In the genomic region with DNA sequence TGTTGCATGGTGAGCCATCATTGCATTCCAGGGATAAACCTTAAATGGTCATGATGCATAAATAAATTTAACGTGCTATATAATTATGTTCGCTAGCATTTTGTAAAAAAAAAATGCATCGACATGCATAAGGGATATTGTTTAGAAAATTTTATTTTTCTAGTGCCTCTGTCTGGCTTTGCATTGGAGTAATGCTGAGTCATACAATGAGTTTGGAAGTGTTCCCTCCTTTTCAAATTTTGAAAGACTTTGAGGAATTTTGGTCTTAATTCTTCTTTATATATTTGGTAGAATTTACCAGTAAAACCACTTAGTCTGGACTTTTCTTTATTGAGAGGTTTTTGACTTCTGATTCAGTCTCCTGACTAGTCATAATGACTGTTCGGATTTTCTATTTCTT, we compare ENCODE assay signal across 18 cellular contexts. TPM values are rescaled to one million over a fixed set of nuclear protein-coding genes. Genes with fewer than 3 reads are reported as not detected.
DNase-seq lines count a peak whose midpoint lies in the region; ATAC-seq, FAIRE-seq and TF ChIP-seq lines count a peak whose summit lies in the region.
"Had no signal": no experiment of that assay in that cellular context is flagged by ENCODE, and none has a peak within 500 bp of the region (broad histone marks: within the 10 kb centered on the region; RNA-seq: fewer than 3 reads in every experiment).

No MANE protein-coding gene starts in this region.

- H3K9me1 ChIP-seq in IMR-90 (ENCODE audit: insufficient read depth, low read length): no peaks in the 10 kb centered on the region
- H3K9me1 ChIP-seq in K562 (ENCODE audit: control insufficient read depth, insufficient read depth, low read length): no peaks in the 10 kb centered on the region

- TF ChIP-seq POLR2A in IMR-90 (IDR thresholded peaks at IDR 0.05; ENCODE audit: low read depth, low read length) (no peak), K562 (conservative IDR thresholded peaks at IDR 0.05) (no peak)

- H3K4me3 ChIP-seq in IMR-90 (ENCODE audit: insufficient read depth, low read depth, low read length): no peak overlapping the region
- no peak overlapping the region for H3K4me3 ChIP-seq in K562
- H3K4me3 ChIP-seq in neutrophil (ENCODE audit: low read depth in 1 of 2, low read length in 1 of 2): peak overlapping the region; percentile 75 to 86
- H3K4me3 ChIP-seq: HAP-1 had no signal

- no peak overlapping the region for H3K18ac ChIP-seq in IMR-90 (ENCODE audit: low read depth, low read length)

- no peak for ATAC-seq in IMR-90 (ENCODE audit: low read depth)
- ATAC-seq in K562: no peak
- ATAC-seq in foreskin keratinocyte: no peak

- H4K20me1 ChIP-seq in IMR-90 (ENCODE audit: insufficient read depth, low read length) (no peaks in the 10 kb centered on the region), K562 (replicated peaks; ENCODE audit: control insufficient read depth, insufficient read depth, low read length) (no peaks in the 10 kb centered on the region)

- in situ Hi-C loops in IMR-90 (cut with MboI; ENCODE audit: low sequenced_read_pairs): no loop called here
- in situ Hi-C loops in K562 (cut with MboI): no loop called here

- CTCF ChIA-PET in IMR-90 (lab: Yijun Ruan, JAX) (no interaction called here), K562 (lab: Yijun Ruan, JAX; ENCODE audit: low intra/inter-chr PET ratio) (no interaction called here)

- H3K27me3 ChIP-seq in IMR-90 (ENCODE audit: control insufficient read depth, insufficient read depth, low read length): no peaks in the 10 kb centered on the region
- no peaks in the 10 kb centered on the region for H3K27me3 ChIP-seq in K562 (ENCODE audit: control insufficient read depth in 2 of 2, insufficient read depth in 2 of 2, low read length in 2 of 2)
- H3K27me3 ChIP-seq in neutrophil: no peaks in the 10 kb centered on the region
- no peaks in the 10 kb centered on the region for H3K27me3 ChIP-seq in foreskin keratinocyte
- H3K27me3 ChIP-seq: BE2C had no signal

- H3K4me2 ChIP-seq in IMR-90 (ENCODE audit: low read depth, low read length) (no peak overlapping the region), K562 (ENCODE audit: insufficient read depth, low read length) (no peak overlapping the region)

- no peak for TF ChIP-seq RAD21 in IMR-90 (IDR thresholded peaks at IDR 0.05; ENCODE audit: low read length)
- TF ChIP-seq RAD21 in K562 (CRISPR knock-in tag; conservative IDR thresholded peaks at IDR 0.05 in 1 of 2, IDR thresholded peaks at IDR 0.05 in 1 of 2): no peak

- H3K56ac ChIP-seq in IMR-90 (ENCODE audit: extremely low read depth, insufficient read depth, low read length): no peak overlapping the region

- H3K9me3 ChIP-seq in IMR-90 (ENCODE audit: control insufficient read depth, insufficient read depth, low read length): no peaks in the 10 kb centered on the region
- H3K9me3 ChIP-seq in K562 (replicated peaks; ENCODE audit: control insufficient read depth, insufficient read depth, low read depth, low read length): 0 out of 2 replicates have a peak, but pooled peaks cover 3% of the 10 kb centered on the region
- H3K9me3 ChIP-seq in neutrophil: no peaks in the 10 kb centered on the region
- H3K9me3 ChIP-seq: BE2C, HAP-1 had no signal

- H4K8ac ChIP-seq in IMR-90 (ENCODE audit: low read depth in 2 of 2, low read length in 2 of 2): no peak overlapping the region

- H2BK5ac ChIP-seq in IMR-90 (ENCODE audit: low read depth, low read length, poor library complexity, severe bottlenecking): no peak overlapping the region

- no peak for TF ChIP-seq CTCF in IMR-90 (conservative IDR thresholded peaks at IDR 0.05; ENCODE audit: low read depth, low read length)
- no peak for TF ChIP-seq CTCF in K562 (IDR thresholded peaks at IDR 0.05 in 2 of 3, conservative IDR thresholded peaks at IDR 0.05 in 1 of 3; ENCODE audit: insufficient read depth in 2 of 3, low read depth in 1 of 3, low read length in 3 of 3)
- TF ChIP-seq CTCF in neutrophil (IDR thresholded peaks at IDR 0.05): no peak
- TF ChIP-seq CTCF in foreskin keratinocyte (conservative IDR thresholded peaks at IDR 0.05): no peak

- no peak overlapping the region for H2BK20ac ChIP-seq in IMR-90 (ENCODE audit: low read depth, low read length)

- no CpG with 5 or more reads among the region's 4 CpGs for WGBS in IMR-90 (ENCODE audit: extremely low coverage in 2 of 2, insufficient read length in 1 of 2), 2 experiments
- WGBS in K562 (ENCODE audit: insufficient coverage, low coverage, missing lambda C conversion rate): 27% methylated on average over 4 of the region's 4 CpGs

- no peak overlapping the region for H2BK120ac ChIP-seq in IMR-90 (ENCODE audit: low read depth, low read length)

- H2AFZ ChIP-seq in IMR-90 (replicated peaks; ENCODE audit: low read length, poor library complexity): no peak overlapping the region
- no peak overlapping the region for H2AFZ ChIP-seq in K562 (ENCODE audit: low read depth, low read length)

- TF ChIP-seq EP300 in K562 (IDR thresholded peaks at IDR 0.05; ENCODE audit: low read length): no peak

- H3K4me1 ChIP-seq in IMR-90 (ENCODE audit: control insufficient read depth, insufficient read depth, low read length) (no peaks in the 10 kb centered on the region), K562 (replicated peaks in 1 of 2; ENCODE audit: control insufficient read depth in 2 of 2, insufficient read depth in 2 of 2, low read length in 2 of 2) (no peaks in the 10 kb centered on the region), neutrophil (ENCODE audit: control insufficient read depth in 1 of 2, insufficient read depth in 1 of 2, low read depth in 1 of 2, low read length in 1 of 2) (peaks cover 21 to 62% of the 10 kb centered on the region in 2 experiments), foreskin keratinocyte (no peaks in the 10 kb centered on the region)
- H3K4me1 ChIP-seq: BE2C, HAP-1 had no signal

- intact Hi-C loops in IMR-90 (cut with micrococcal nuclease): no loop called here
- intact Hi-C loops in K562 (cut with micrococcal nuclease): no loop called here

- H2BK15ac ChIP-seq in IMR-90 (ENCODE audit: low read depth, low read length): no peak overlapping the region

- H3K79me1 ChIP-seq in IMR-90 (ENCODE audit: low read depth in 1 of 2, low read length in 2 of 2): no peaks in the 10 kb centered on the region

- BruUV-seq in IMR-90 (replicated peaks; lab: Mats Ljungman, UMichigan) (no TSS peak), K562 (replicated peaks; lab: Mats Ljungman, UMichigan) (no TSS peak)

- H3K36me3 ChIP-seq in IMR-90 (ENCODE audit: control insufficient read depth, insufficient read depth, low read length) (no peaks in the 10 kb centered on the region), K562 (ENCODE audit: control insufficient read depth, insufficient read depth, low read length) (no peaks in the 10 kb centered on the region), neutrophil (peaks cover 51% of the 10 kb centered on the region)
- H3K36me3 ChIP-seq: BE2C, HAP-1 had no signal

- H4K5ac ChIP-seq in IMR-90 (ENCODE audit: low read depth, low read length): no peak overlapping the region

- no peak for FAIRE-seq in K562 (lab: Jason Lieb, UNC)
- FAIRE-seq: A204.1 had no signal

- dilution Hi-C loops in IMR-90 (cut with HindIII; ENCODE audit: low sequenced_read_pairs, unreplicated experiment): no loop called here

- DNase-seq in IMR-90 (no peak), K562 (ENCODE audit: extremely low read depth in 1 of 4, low spot score in 3 of 4) (no peak), DMS79 (lab: John Stamatoyannopoulos, UW) (no peak), foreskin keratinocyte (no peak), mesenteric fat pad (ENCODE audit: low spot score) (no peak)
- DNase-seq: ACHN; BE2C; C1 segment of cervical spinal cord; CD4-positive, alpha-beta memory T cell; DMS153; DMS79 treated with DMSO at 0.1 percent for 48 hours; GF-D8; KBM-7 had no signal

- no peak overlapping the region for H4K91ac ChIP-seq in IMR-90 (ENCODE audit: insufficient read depth, low read depth, low read length)

- no peak overlapping the region for H3K14ac ChIP-seq in IMR-90 (replicated peaks; ENCODE audit: low read depth, low read length)

- POLR2A ChIA-PET in IMR-90 (lab: Charles Lee; ENCODE audit: unreplicated experiment): no interaction called here
- POLR2A ChIA-PET in K562 (lab: Yijun Ruan, JAX): no interaction called here

- H3K27ac ChIP-seq in IMR-90 (ENCODE audit: insufficient read depth, low read length) (no peak overlapping the region), K562 (ENCODE audit: extremely low read depth, low read depth, low read length) (no peak overlapping the region), neutrophil (peak overlapping the region; percentile 92), foreskin keratinocyte (no peak overlapping the region)

- no peak overlapping the region for H3K4ac ChIP-seq in IMR-90 (ENCODE audit: low read depth, low read length)

- no peak overlapping the region for H2AK9ac ChIP-seq in IMR-90 (replicated peaks; ENCODE audit: low read depth, low read length, poor library complexity)

- H2AK5ac ChIP-seq in IMR-90 (ENCODE audit: low read depth, low read length): no peak overlapping the region

- H3K79me2 ChIP-seq in K562 (ENCODE audit: control insufficient read depth, insufficient read depth, low read length): no peaks in the 10 kb centered on the region

- no peak overlapping the region for H3K9ac ChIP-seq in IMR-90 (ENCODE audit: low read depth, low read length)
- no peak overlapping the region for H3K9ac ChIP-seq in K562 (ENCODE audit: insufficient read depth in 1 of 2, low read depth in 2 of 2, low read length in 2 of 2)

- no peak overlapping the region for H3K23ac ChIP-seq in IMR-90 (ENCODE audit: low read depth, low read length)

RNA-seq across cellular contexts. Expression of gene MNDA, which starts 4.9 kb away (rescaled TPM):
- total RNA-seq in IMR-90 (2012; rRNA removed) (not detected in 2 replicates), K562 (2014; rRNA removed) (0.09 TPM in 1 of 2 replicates, not detected in the other), K562 (2014; rRNA removed; fragmentation: Illumina TruSeq; extraction: Trizol) (0.13 TPM in 1 of 2 replicates, not detected in the other), K562 (2015; rRNA removed; fragmentation: Illumina TruSeq; extraction: Trizol) (0.14 and 0.19 TPM in 2 replicates), K562 (2021) (not detected in 2 replicates), foreskin keratinocyte (not detected in 2 replicates), mesenteric fat pad (23.8 TPM)
- polyA plus RNA-seq in IMR-90 (2012; rRNA removed) (not detected in 2 replicates), K562 (2011; rRNA removed) (0.07 TPM in 1 of 2 replicates, not detected in the other), K562 (2014; fragmentation: Illumina TruSeq; extraction: Trizol) (0.08 TPM in 1 of 2 replicates, not detected in the other), K562 (2014; fragmentation: Nextera tagmentation; extraction: Ambion mirVana) (under 1 TPM in 1 of 2 experiments, not detected in 1; 0.08 TPM), K562 (2014; rRNA removed) (not detected in 2 replicates), foreskin keratinocyte (not detected in 2 replicates)
- polyA plus RNA-seq in IMR-90 (2012; cell fraction: cytosol; rRNA removed): not detected in 2 replicates
- polyA plus RNA-seq in IMR-90 (2012; cell fraction: nucleus; rRNA removed; ENCODE audit: low replicate concordance): not detected in 2 replicates
- total RNA-seq in K562 (2011; cell fraction: chromatin; rRNA removed; ENCODE audit: low replicate concordance): not detected in 2 replicates
- total RNA-seq in K562 (2011; cell fraction: nucleolus; rRNA removed): not detected in 2 replicates
- total RNA-seq in K562 (2011; cell fraction: nucleoplasm; rRNA removed): not detected in 2 replicates
- not detected in 2 replicates for polyA plus RNA-seq in K562 (2011; cell fraction: cytosol; rRNA removed)
- not detected in 2 replicates for polyA plus RNA-seq in K562 (2011; cell fraction: nucleus; rRNA removed)
- polyA plus RNA-seq in K562 (2012): 0.07 and 0.19 TPM in 2 replicates
- 0.09 TPM in 1 of 2 replicates, not detected in the other for polyA minus RNA-seq in K562 (2011; rRNA and poly(A)+ RNA removed)
- polyA minus RNA-seq in K562 (2011; cell fraction: cytosol; rRNA and poly(A)+ RNA removed): not detected in 2 replicates
- polyA minus RNA-seq in K562 (2011; cell fraction: nucleus; rRNA and poly(A)+ RNA removed): not detected in 2 replicates
- total RNA-seq: HT1080 had no signal

RNA-seq across cellular contexts. Expression of gene OR6N2, which starts 55.0 kb away (rescaled TPM):
- total RNA-seq in IMR-90 (2012; rRNA removed) (not detected in 2 replicates), K562 (2014; rRNA removed) (not detected in 2 replicates), K562 (2014; rRNA removed; fragmentation: Illumina TruSeq; extraction: Trizol) (not detected in 2 replicates), K562 (2015; rRNA removed; fragmentation: Illumina TruSeq; extraction: Trizol) (not detected in 2 replicates), K562 (2021) (not detected in 2 replicates), foreskin keratinocyte (not detected in 2 replicates), mesenteric fat pad (not detected)
- polyA plus RNA-seq in IMR-90 (2012; rRNA removed) (not detected in 2 replicates), K562 (2011; rRNA removed) (not detected in 2 replicates), K562 (2014; fragmentation: Illumina TruSeq; extraction: Trizol) (not detected in 2 replicates), K562 (2014; fragmentation: Nextera tagmentation; extraction: Ambion mirVana) (not detected), K562 (2014; rRNA removed) (not detected in 2 replicates), foreskin keratinocyte (not detected in 2 replicates)
- not detected in 2 replicates for polyA plus RNA-seq in IMR-90 (2012; cell fraction: cytosol; rRNA removed)
- polyA plus RNA-seq in IMR-90 (2012; cell fraction: nucleus; rRNA removed; ENCODE audit: low replicate concordance): not detected in 2 replicates
- not detected in 2 replicates for total RNA-seq in K562 (2011; cell fraction: chromatin; rRNA removed; ENCODE audit: low replicate concordance)
- total RNA-seq in K562 (2011; cell fraction: nucleolus; rRNA removed): not detected in 2 replicates
- total RNA-seq in K562 (2011; cell fraction: nucleoplasm; rRNA removed): not detected in 2 replicates
- not detected in 2 replicates for polyA plus RNA-seq in K562 (2011; cell fraction: cytosol; rRNA removed)
- not detected in 2 replicates for polyA plus RNA-seq in K562 (2011; cell fraction: nucleus; rRNA removed)
- not detected in 2 replicates for polyA plus RNA-seq in K562 (2012)
- polyA minus RNA-seq in K562 (2011; rRNA and poly(A)+ RNA removed): not detected in 2 replicates
- not detected in 2 replicates for polyA minus RNA-seq in K562 (2011; cell fraction: cytosol; rRNA and poly(A)+ RNA removed)
- polyA minus RNA-seq in K562 (2011; cell fraction: nucleus; rRNA and poly(A)+ RNA removed): not detected in 2 replicates
- total RNA-seq: CD4-positive, alpha-beta memory T cell; H4; HT1080 had no signal
- polyA plus RNA-seq: CD4-positive, alpha-beta memory T cell had no signal

Comparison
In these comparisons a context has a peak if more than half of its experiments do, and no peak if none do; other contexts are left out.
1. H3K4me3 ChIP-seq: peak in neutrophil (2 of 2); none in IMR-90 (single experiment) and K562 (single experiment).
2. RNA of gene MNDA, which starts 4.9 kb away (total RNA-seq): 23.8 TPM in mesenteric fat pad (single experiment); 0.09 to 0.19 TPM in K562, not detected in IMR-90 and not detected in foreskin keratinocyte; every median in the first group is over 10 times any median in the second.